ENCODE assay signal across 8 cellular contexts in the genomic region with DNA sequence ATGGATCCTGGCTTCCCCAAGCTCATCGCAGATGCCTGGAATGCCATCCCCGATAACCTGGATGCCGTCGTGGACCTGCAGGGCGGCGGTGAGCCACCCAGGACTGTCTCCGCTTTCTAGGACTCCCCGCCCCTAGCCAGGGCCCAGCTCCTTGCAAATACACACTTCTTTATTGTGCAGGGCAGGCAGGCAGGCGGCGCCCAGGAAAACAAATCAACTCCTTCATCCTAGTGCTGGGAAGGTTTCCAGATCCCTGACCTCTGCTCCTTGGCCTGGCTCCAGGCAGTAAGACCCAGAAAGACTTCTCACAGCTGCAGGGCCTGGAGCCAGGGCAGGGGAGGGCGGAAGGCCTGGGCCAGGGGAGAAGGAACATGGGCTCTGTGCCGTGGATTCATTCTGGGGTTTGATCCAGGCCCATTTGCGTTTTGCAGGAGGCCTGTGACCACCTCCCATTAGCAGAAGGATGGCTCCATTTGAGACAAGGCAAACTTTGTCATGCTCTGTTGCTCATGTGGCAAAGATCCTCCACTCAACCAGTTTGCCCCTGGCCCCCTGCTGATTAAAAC.
DNase-seq lines count a peak whose midpoint lies in the region; ATAC-seq lines count a peak whose summit lies in the region.

No MANE protein-coding gene starts in this region.

- DNase-seq in NCI-H2196 treated with DMSO at 0.1 percent for 48 hours (lab: John Stamatoyannopoulos, UW; ENCODE audit: unreplicated experiment) (peak; percentile 5), ecto neural progenitor cell (ENCODE audit: low spot score) (peak; percentile 72), middle frontal gyrus (ENCODE audit: extremely low spot score, low spot score) (peak; percentile 91), NCI-H2081 treated with DMSO at 0.1 percent for 48 hours (lab: John Stamatoyannopoulos, UW) (no peak), NCI-H2107 treated with DMSO at 0.1 percent for 48 hours (lab: John Stamatoyannopoulos, UW; ENCODE audit: unreplicated experiment) (no peak)

- peak overlapping the region; percentile 40; the same call in 1 of the 2 replicates for H3K9ac ChIP-seq in BLaER1

- H3K4me2 ChIP-seq in BLaER1 = peak overlapping the region; percentile 65

- H3K4me3 ChIP-seq in BLaER1 = no peak overlapping the region

- ATAC-seq in GM18868 (IDR thresholded peaks at IDR 0.05; ENCODE audit: unreplicated experiment) (no peak), GM19351 (IDR thresholded peaks at IDR 0.05; ENCODE audit: unreplicated experiment) (no peak)

- H3K9me3 ChIP-seq in BLaER1 = no peaks in the 10 kb centered on the region

- peaks cover 3% of the 10 kb centered on the region; the same call in 1 of the 2 replicates for H3K27me3 ChIP-seq in BLaER1

- no peaks in the 10 kb centered on the region for H4K20me1 ChIP-seq in BLaER1

- H3K27ac ChIP-seq in BLaER1 = no peak overlapping the region

- H3K36me3 ChIP-seq in BLaER1 = no peaks in the 10 kb centered on the region

- H3K4me1 ChIP-seq in BLaER1 = peaks cover 48% of the 10 kb centered on the region

Comparison
In these comparisons a context has a peak if more than half of its experiments do, and no peak if none do; other contexts are left out.
1. DNase-seq: peak in NCI-H2196 treated with DMSO at 0.1 percent for 48 hours (single experiment), ecto neural progenitor cell (single experiment) and middle frontal gyrus (single experiment); none in NCI-H2081 treated with DMSO at 0.1 percent for 48 hours (single experiment) and NCI-H2107 treated with DMSO at 0.1 percent for 48 hours (single experiment).